Comparison of ENCODE assay signal across 8 cellular contexts in the genomic region with DNA sequence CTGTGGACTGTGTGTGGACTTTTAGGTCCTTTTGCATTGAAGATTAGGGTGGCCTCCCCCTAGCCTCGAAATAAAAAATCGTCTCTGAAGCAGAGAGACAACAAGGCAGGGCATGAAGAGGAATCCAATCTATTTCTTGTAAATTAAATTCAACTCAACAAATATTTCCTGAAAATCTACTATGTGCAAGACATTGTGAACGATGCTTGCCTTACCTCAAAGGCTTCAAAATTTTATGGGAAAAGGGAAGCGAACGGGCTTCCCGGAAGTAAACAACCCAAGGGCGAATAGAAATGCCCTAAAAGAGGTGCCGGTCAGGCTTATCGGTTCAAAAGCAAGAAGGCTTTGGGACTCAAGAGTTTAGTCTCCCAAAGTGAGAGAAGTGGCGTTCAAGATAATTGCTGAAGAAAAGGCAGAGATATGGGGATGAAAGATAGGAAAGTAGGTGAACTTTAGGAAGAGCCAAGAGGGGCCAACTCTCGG. TPM values are rescaled to one million over a fixed set of nuclear protein-coding genes. Genes with fewer than 3 reads are reported as not detected.
DNase-seq lines count a peak whose midpoint lies in the region; ATAC-seq and TF ChIP-seq lines count a peak whose summit lies in the region.

No MANE protein-coding gene starts in this region.

- 1 to 5% (median 2%) methylated on average over 11 of the region's 11 CpGs for WGBS in adrenal gland, 4 donors
- 1% methylated on average over 9 to 11 of the region's 11 CpGs for WGBS in transverse colon (ENCODE audit: low coverage in 1 of 2), 2 donors

- in situ Hi-C loops in transverse colon (cut with MboI; ENCODE audit: low pct_ligation_motif_present in 1 of 4, low pct_unique_long_range_greater_than_20kb in 1 of 4, low sequenced_read_pairs in 3 of 4), result no loop called here

- H3K4me3 ChIP-seq in adrenal gland (peak overlapping the region in 3 of 4 donors; percentile 36 to 85 (median 48)), transverse colon (peak overlapping the region; percentile 36 to 99 (median 68))

- TF ChIP-seq EP300 in transverse colon (IDR thresholded peaks at IDR 0.05; ENCODE audit: low read depth), result no peak

- intact Hi-C loops in adrenal gland (cut with DNase I), result no loop called here
- intact Hi-C loops in left colon (cut with DNase I, micrococcal nuclease), result no loop called here
- intact Hi-C loops in transverse colon (cut with DNase I; ENCODE audit: low total_unique reads), result no loop called here

- peak; percentile 11 for ATAC-seq in left colon
- ATAC-seq in HG03442 (IDR thresholded peaks at IDR 0.05; ENCODE audit: unreplicated experiment), result no peak

- no peaks in the 10 kb centered on the region for H3K9me3 ChIP-seq in adrenal gland (replicated peaks in 1 of 3)
- no peaks in the 10 kb centered on the region for H3K9me3 ChIP-seq in transverse colon

- H3K4me3 Mint-ChIP-seq in activated naive CD4-positive, alpha-beta T cell treated with anti-CD3 and anti-CD28 coated beads, Interleukin-2, amount 50 U/mL, for 24 hours, result peak overlapping the region; percentile 98

- peaks cover 8 to 14% of the 10 kb centered on the region in 2 donors for H3K4me1 ChIP-seq in adrenal gland (replicated peaks in 1 of 2)
- peaks cover 13 to 20% (median 14%) of the 10 kb centered on the region in 4 donors for H3K4me1 ChIP-seq in transverse colon

- peak overlapping the region; percentile 12 to 81 (median 51) for H3K27ac ChIP-seq in adrenal gland
- peak overlapping the region; percentile 80 to 98 (median 96) for H3K27ac ChIP-seq in transverse colon

- H3K9me3 Mint-ChIP-seq in activated naive CD4-positive, alpha-beta T cell treated with anti-CD3 and anti-CD28 coated beads, Interleukin-2, amount 50 U/mL, for 24 hours, result no peaks in the 10 kb centered on the region

- H3K27me3 ChIP-seq in adrenal gland (no peaks in the 10 kb centered on the region), transverse colon (no peaks in the 10 kb centered on the region)

- no peaks in the 10 kb centered on the region for H3K36me3 Mint-ChIP-seq in activated naive CD4-positive, alpha-beta T cell treated with anti-CD3 and anti-CD28 coated beads, Interleukin-2, amount 50 U/mL, for 24 hours

- H3K27me3 Mint-ChIP-seq in activated naive CD4-positive, alpha-beta T cell treated with anti-CD3 and anti-CD28 coated beads, Interleukin-2, amount 50 U/mL, for 24 hours, result no peaks in the 10 kb centered on the region

- H3K36me3 ChIP-seq in adrenal gland (replicated peaks in 1 of 2) (no peaks in the 10 kb centered on the region), transverse colon (no peaks in the 10 kb centered on the region)

- TF ChIP-seq POLR2A in adrenal gland (IDR thresholded peaks at IDR 0.05), result no peak
- no peak for TF ChIP-seq POLR2A in transverse colon (IDR thresholded peaks at IDR 0.05)

- no peak for DNase-seq in activated naive CD4-positive, alpha-beta T cell treated with Interleukin-2 at 50 U/mL for 16 hours
- DNase-seq in NCI-H146 (lab: John Stamatoyannopoulos, UW), result peak; percentile 41
- DNase-seq in adrenal gland, result peak in 2 of 7 donors; percentile 31 to 39
- no peak for DNase-seq in left colon
- DNase-seq in transverse colon, result no peak
- DNase-seq in OCI-M2 (lab: John Stamatoyannopoulos, UW; ENCODE audit: unreplicated experiment), result no peak

- H3K27ac Mint-ChIP-seq in activated naive CD4-positive, alpha-beta T cell treated with anti-CD3 and anti-CD28 coated beads, Interleukin-2, amount 50 U/mL, for 24 hours, result peak overlapping the region; percentile 98

- H3K4me1 Mint-ChIP-seq in activated naive CD4-positive, alpha-beta T cell treated with anti-CD3 and anti-CD28 coated beads, Interleukin-2, amount 50 U/mL, for 24 hours, result peaks cover 40% of the 10 kb centered on the region

- TF ChIP-seq CTCF in adrenal gland (IDR thresholded peaks at IDR 0.05) (no peak), transverse colon (IDR thresholded peaks at IDR 0.05) (no peak)

RNA-seq across cellular contexts. Expression of gene KIF24, which starts 0.5 kb away (rescaled TPM):
- total RNA-seq in adrenal gland (1 to 10 TPM in 6 of 8 donors, under 1 TPM in 2; 0.72 to 1.7 (median 1.2) TPM), left colon (1 to 10 TPM; 1.3 to 2.2 TPM), transverse colon (1 to 10 TPM in 2 of 4 donors, under 1 TPM in 2; 0.37 to 6.8 (median 1.1) TPM)
- polyA plus RNA-seq in adrenal gland, result 1 to 10 TPM in 1 of 3 donors, under 1 TPM in 2; 0.57 to 2.6 (median 0.80) TPM

RNA-seq across cellular contexts. Expression of gene NUDT2, which starts 0.8 kb away (rescaled TPM):
- total RNA-seq in adrenal gland, result 10 to 100 TPM; 11.3 to 50.7 (median 29.5) TPM
- polyA plus RNA-seq in adrenal gland, result 10 to 100 TPM; 29.9 to 55.0 (median 32.9) TPM
- 10 to 100 TPM; 14.0 to 19.2 TPM for total RNA-seq in left colon
- 10 to 100 TPM in 2 of 4 donors, 1 to 10 TPM in 2; 1.4 to 31.0 (median 9.7) TPM for total RNA-seq in transverse colon

RNA-seq across cellular contexts. Expression of gene MYORG, which starts 48.2 kb away (rescaled TPM):
- total RNA-seq in adrenal gland, result 10 to 100 TPM; 12.8 to 33.8 (median 14.9) TPM
- polyA plus RNA-seq in adrenal gland, result 10 to 100 TPM in 1 of 3 donors, 1 to 10 TPM in 2; 1.1 to 11.4 (median 1.9) TPM
- total RNA-seq in left colon, result 10 to 100 TPM; 65.2 to 72.3 TPM
- 100 to 1,000 TPM in 1 of 4 donors, 10 to 100 TPM in 3; 42.0 to 113 (median 66.3) TPM for total RNA-seq in transverse colon
